Comparison of ENCODE assay signal across 8 cellular contexts in genomic region chr1:206556047-206556747, GRCh38. TPM values are rescaled to one million over a fixed set of nuclear protein-coding genes. Genes with fewer than 3 reads are reported as not detected.
A peak's percentile ranks its signal among the peaks of the same experiment; 100 is the strongest.
DNase-seq lines count a peak whose midpoint lies in the region; ATAC-seq and TF ChIP-seq lines count a peak whose summit lies in the region.

No MANE protein-coding gene starts in this region.

- TF ChIP-seq POLR2A in HCT116 (IDR thresholded peaks at IDR 0.05; ENCODE audit: borderline replicate concordance, extremely low read depth, insufficient read depth, insufficient read length) = no peak

- CTCF ChIA-PET in HCT116 (lab: Charles Lee) (interaction anchor here (1.8 kb wide), 1 partner anchor 12 kb away, joined by 6 read pairs; no protein-coding TSS in a partner anchor), activated B cell treated with CpG ODN at 0.5 μM for 24 hours (lab: Charles Lee) (interaction anchor here (1.2 to 11.6 kb wide), 7 partner anchors 12 to 77 kb away, joined by 3 to 132 read pairs (median 4); no protein-coding TSS in a partner anchor)

- 62% methylated on average over 7 of the region's 7 CpGs for WGBS in liver

- peaks cover 16 to 79% (median 56%) of the 10 kb centered on the region in 4 donors for H3K4me1 Mint-ChIP-seq in CD4-positive, CD25-positive, alpha-beta regulatory T cell
- H3K4me1 Mint-ChIP-seq in activated B cell treated with CpG ODN at 0.5 μM for 24 hours = peaks cover 66% of the 10 kb centered on the region

- intact Hi-C loops in HCT116 (cut with micrococcal nuclease) = no loop called here
- intact Hi-C loops in activated B cell treated with CpG ODN at 0.5 μM for 24 hours (cut with micrococcal nuclease) = no loop called here

- H3K79me2 ChIP-seq in HCT116 (ENCODE audit: insufficient read depth, low read length) = no peaks in the 10 kb centered on the region

- peak in 2 of 3 donors; percentile 33 to 75 for DNase-seq in CD4-positive, CD25-positive, alpha-beta regulatory T cell
- DNase-seq in HCT116 (ENCODE audit: low read depth, low spot score) (no peak), activated B cell treated with CpG ODN at 0.5 μM for 24 hours (no peak), pons (ENCODE audit: low spot score) (no peak), ecto neural progenitor cell (ENCODE audit: low spot score) (no peak), cortex of kidney (lab: John Stamatoyannopoulos, UW) (no peak)
- DNase-seq in central memory CD4-positive, alpha-beta T cell = no peak

- peak; percentile 23 to 37 for ATAC-seq in CD4-positive, CD25-positive, alpha-beta regulatory T cell (ENCODE audit: low read depth in 2 of 2)
- ATAC-seq in HCT116 (peak; percentile 8; the same call in 1 of the 2 replicates), activated B cell treated with CpG ODN at 0.5 μM for 24 hours (ENCODE audit: low read depth) (peak; percentile 1)

- TF ChIP-seq RAD21 in HCT116 (IDR thresholded peaks at IDR 0.05; ENCODE audit: low read depth) = no peak
- TF ChIP-seq RAD21 in liver (IDR thresholded peaks at IDR 0.05) = no peak

- TF ChIP-seq CTCF in HCT116 (IDR thresholded peaks at IDR 0.05 in 2 of 3, conservative IDR thresholded peaks at IDR 0.05 in 1 of 3; ENCODE audit: borderline replicate concordance in 1 of 3, insufficient read depth in 1 of 3, low read depth in 2 of 3, low read length in 2 of 3) (no peak), activated B cell treated with CpG ODN at 0.5 μM for 24 hours (IDR thresholded peaks at IDR 0.05) (no peak), liver (IDR thresholded peaks at IDR 0.05; ENCODE audit: low read depth, low read length, missing input control) (no peak)

- H3K9me2 ChIP-seq in HCT116 (ENCODE audit: insufficient read depth) = no peaks in the 10 kb centered on the region

- H3K9me3 Mint-ChIP-seq in CD4-positive, CD25-positive, alpha-beta regulatory T cell = peaks cover 0 to 2% (median 0%) of the 10 kb centered on the region in 7 donors
- no peaks in the 10 kb centered on the region for H3K9me3 Mint-ChIP-seq in activated B cell treated with CpG ODN at 0.5 μM for 24 hours

- H3K9ac ChIP-seq in HCT116 (ENCODE audit: low read length) (no peak overlapping the region; the same call in 1 of the 2 replicates), liver (ENCODE audit: low read depth in 1 of 2, low read length in 2 of 2) (no peak overlapping the region)

- POLR2A ChIA-PET in HCT116 (lab: Charles Lee) = no interaction called here
- POLR2A ChIA-PET in activated B cell treated with CpG ODN at 0.5 μM for 24 hours (lab: Charles Lee) = interaction anchor here (0.5 to 12.6 kb wide), 12 partner anchors 10 to 85 kb away, joined by 3 to 343 read pairs (median 6); partner anchors contain the start of gene RASSF5

- H3K4me3 ChIP-seq in CD4-positive, CD25-positive, alpha-beta regulatory T cell (ENCODE audit: low read depth, low read length) = peak overlapping the region; percentile 77
- H3K4me3 ChIP-seq in HCT116 (replicated peaks in 1 of 2; ENCODE audit: low read depth in 1 of 2, low read length in 2 of 2) (peak overlapping the region in 1 of 2 experiments; percentile 56; a peak in 1 of 4 replicates), liver (ENCODE audit: low read depth in 1 of 3, low read length in 3 of 3) (no peak overlapping the region)

- peak overlapping the region; percentile 83 for H3K27ac ChIP-seq in CD4-positive, CD25-positive, alpha-beta regulatory T cell (ENCODE audit: insufficient read depth, low read length, poor library complexity, severe bottlenecking)
- H3K27ac ChIP-seq in HCT116 (ENCODE audit: low read depth, low read length) (no peak overlapping the region), liver (ENCODE audit: low read depth in 1 of 2, low read length in 2 of 2) (peak overlapping the region; percentile 40 to 81)

- no peaks in the 10 kb centered on the region for H4K20me1 ChIP-seq in HCT116 (ENCODE audit: insufficient read depth)

- peaks cover 80% of the 10 kb centered on the region for H3K4me1 ChIP-seq in CD4-positive, CD25-positive, alpha-beta regulatory T cell (ENCODE audit: control insufficient read depth, insufficient read depth, low read length, poor library complexity, severe bottlenecking)
- H3K4me1 ChIP-seq in HCT116 (ENCODE audit: control insufficient read depth in 1 of 2, insufficient read depth in 2 of 2, low read length in 2 of 2) (peaks cover 5 to 23% of the 10 kb centered on the region in 2 experiments; a peak in 3 of 4 replicates), liver (ENCODE audit: control insufficient read depth in 4 of 4, insufficient read depth in 4 of 4, low read length in 3 of 4) (peaks cover 19 to 68% (median 51%) of the 10 kb centered on the region in 4 donors)

- BruUV-seq in HCT116 (replicated peaks; lab: Mats Ljungman, UMichigan) = no TSS peak

- peaks cover 10% of the 10 kb centered on the region for H3K36me3 ChIP-seq in CD4-positive, CD25-positive, alpha-beta regulatory T cell (ENCODE audit: control insufficient read depth, insufficient read depth, low read length)
- no peaks in the 10 kb centered on the region for H3K36me3 ChIP-seq in HCT116 (ENCODE audit: control insufficient read depth in 1 of 2, insufficient read depth in 2 of 2, low read length in 2 of 2)
- no peaks in the 10 kb centered on the region for H3K36me3 ChIP-seq in liver (ENCODE audit: control insufficient read depth in 4 of 4, insufficient read depth in 3 of 4, low read depth in 1 of 4, low read length in 3 of 4)

- RAD21 ChIA-PET in HCT116 (lab: Charles Lee; ENCODE audit: low non-redundant PET in 1 of 2, low total read pairs in 2 of 2, uncharacterized antibody in 2 of 2, unreplicated experiment in 2 of 2) = no interaction called here

- H3K36me3 Mint-ChIP-seq in CD4-positive, CD25-positive, alpha-beta regulatory T cell = peaks cover 22% of the 10 kb centered on the region
- peaks cover 30% of the 10 kb centered on the region for H3K36me3 Mint-ChIP-seq in activated B cell treated with CpG ODN at 0.5 μM for 24 hours (ENCODE audit: low read depth)

- H3K27ac Mint-ChIP-seq in CD4-positive, CD25-positive, alpha-beta regulatory T cell = peak overlapping the region; percentile 79 to 98 (median 95)
- peak overlapping the region; percentile 96 for H3K27ac Mint-ChIP-seq in activated B cell treated with CpG ODN at 0.5 μM for 24 hours

- no peaks in the 10 kb centered on the region for H3K27me3 ChIP-seq in CD4-positive, CD25-positive, alpha-beta regulatory T cell (ENCODE audit: control insufficient read depth, insufficient read depth, low read length)
- no peaks in the 10 kb centered on the region for H3K27me3 ChIP-seq in HCT116 (ENCODE audit: insufficient read depth, low read length)
- no peaks in the 10 kb centered on the region for H3K27me3 ChIP-seq in liver (ENCODE audit: control insufficient read depth in 4 of 4, insufficient read depth in 4 of 4, low read length in 3 of 4)

- H3K4me2 ChIP-seq in HCT116 (ENCODE audit: low read length) = peak overlapping the region; percentile 68

- H3K27me3 Mint-ChIP-seq in CD4-positive, CD25-positive, alpha-beta regulatory T cell = no peaks in the 10 kb centered on the region
- H3K27me3 Mint-ChIP-seq in activated B cell treated with CpG ODN at 0.5 μM for 24 hours = no peaks in the 10 kb centered on the region

- no peak overlapping the region for H2AFZ ChIP-seq in HCT116 (ENCODE audit: low read depth, low read length, poor library complexity, severe bottlenecking)

- H3K9me3 ChIP-seq in CD4-positive, CD25-positive, alpha-beta regulatory T cell (ENCODE audit: control insufficient read depth in 2 of 2, low read length in 2 of 2) = no peaks in the 10 kb centered on the region
- H3K9me3 ChIP-seq in HCT116 (ENCODE audit: control insufficient read depth in 1 of 2, insufficient read depth in 1 of 2, low read depth in 1 of 2, low read length in 2 of 2) = no peaks in the 10 kb centered on the region
- H3K9me3 ChIP-seq in liver (ENCODE audit: control insufficient read depth in 4 of 4, low read length in 3 of 4) = no peaks in the 10 kb centered on the region

- peak overlapping the region; percentile 92 to 99 (median 96) for H3K4me3 Mint-ChIP-seq in CD4-positive, CD25-positive, alpha-beta regulatory T cell
- peak overlapping the region; percentile 96 for H3K4me3 Mint-ChIP-seq in activated B cell treated with CpG ODN at 0.5 μM for 24 hours

TF ChIP-seq in HCT116, 20 proteins besides CTCF, POLR2A, EP300 and RAD21:
- no peak for TF ChIP-seq SIN3A (IDR thresholded peaks at IDR 0.05; ENCODE audit: low read depth)
- no peak for TF ChIP-seq EZH2phosphoT487 (IDR thresholded peaks at IDR 0.05; ENCODE audit: borderline replicate concordance)
- TF ChIP-seq POLR2AphosphoS5 (IDR thresholded peaks at IDR 0.05; ENCODE audit: low read depth, low read length) = no peak
- TF ChIP-seq SP1 (IDR thresholded peaks at IDR 0.05; ENCODE audit: low read depth) = no peak
- no peak for TF ChIP-seq EZH2 (IDR thresholded peaks at IDR 0.05)
- no peak for TF ChIP-seq JUND (IDR thresholded peaks at IDR 0.05)

TF ChIP-seq in liver, 16 proteins besides CTCF, POLR2A, EP300 and RAD21 (continues in another document):
- peak; percentile 8 for TF ChIP-seq YY1 (IDR thresholded peaks at IDR 0.05)
- no peak for TF ChIP-seq EGR1 (IDR thresholded peaks at IDR 0.05; ENCODE audit: low read depth in 2 of 2)
- TF ChIP-seq FOXA1 (IDR thresholded peaks at IDR 0.05) = no peak
- no peak for TF ChIP-seq RXRA (IDR thresholded peaks at IDR 0.05)

RNA-seq across cellular contexts. Expression of gene RASSF5, which starts 48.9 kb away (rescaled TPM):
- 158 TPM for total RNA-seq in CD4-positive, CD25-positive, alpha-beta regulatory T cell
- 100 to 1,000 TPM; 224 to 258 (median 231) TPM for polyA plus RNA-seq in CD4-positive, CD25-positive, alpha-beta regulatory T cell
- total RNA-seq in HCT116 (2021; ENCODE audit: unreplicated experiment) (5.4 TPM), activated B cell treated with CpG ODN at 0.5 μM for 24 hours (114 and 116 TPM in 2 replicates), liver (10 to 100 TPM in 1 of 2 donors, 1 to 10 TPM in 1; 5.8 to 10.0 TPM)
- polyA plus RNA-seq in HCT116 (2012) = 3.9 and 4.5 TPM in 2 replicates
- 1 to 10 TPM; 4.8 to 5.2 TPM for polyA plus RNA-seq in liver

RNA-seq across cellular contexts. Expression of gene EIF2D, which starts 56.1 kb away (rescaled TPM):
- total RNA-seq in CD4-positive, CD25-positive, alpha-beta regulatory T cell = 35.7 TPM
- polyA plus RNA-seq in CD4-positive, CD25-positive, alpha-beta regulatory T cell = 10 to 100 TPM; 21.3 to 32.6 (median 26.7) TPM
- 54.8 TPM for total RNA-seq in HCT116 (2021; ENCODE audit: unreplicated experiment)
- polyA plus RNA-seq in HCT116 (2012) = 55.0 and 68.5 TPM in 2 replicates
- total RNA-seq in activated B cell treated with CpG ODN at 0.5 μM for 24 hours = 61.2 and 65.4 TPM in 2 replicates
- 10 to 100 TPM; 26.1 to 30.0 TPM for total RNA-seq in liver
- polyA plus RNA-seq in liver = 10 to 100 TPM; 14.7 to 18.1 TPM

Comparison
In these comparisons a context has a peak if more than half of its experiments do, and no peak if none do; other contexts are left out.
1. DNase-seq: peak in CD4-positive, CD25-positive, alpha-beta regulatory T cell (2 of 3); none in HCT116 (single experiment), activated B cell treated with CpG ODN at 0.5 μM for 24 hours (single experiment), pons (single experiment), ecto neural progenitor cell (single experiment), central memory CD4-positive, alpha-beta T cell (single experiment) and cortex of kidney (single experiment).
2. RNA of gene RASSF5, which starts 48.9 kb away (total RNA-seq): 158 TPM in CD4-positive, CD25-positive, alpha-beta regulatory T cell (single experiment) and 114 to 116 TPM in activated B cell treated with CpG ODN at 0.5 μM for 24 hours; 5.8 to 10.0 TPM in liver and 5.4 TPM in HCT116 (single experiment); every median in the first group is over 10 times any median in the second.
3. Peak in every context shown above with its lines, with median percentiles within 50 percentile points of each other: ATAC-seq.